ENCODE assay signal across 27 cellular contexts in genomic region chr16:2498531-2499253, GRCh38. TPM values are rescaled to one million over a fixed set of nuclear protein-coding genes. Genes with fewer than 3 reads are reported as not detected.
A peak's percentile ranks its signal among the peaks of the same experiment; 100 is the strongest.
DNase-seq lines count a peak whose midpoint lies in the region; ATAC-seq and TF ChIP-seq lines count a peak whose summit lies in the region.
"Had no signal": no experiment of that assay in that cellular context is flagged by ENCODE, and none has a peak within 500 bp of the region (broad histone marks: within the 10 kb centered on the region; RNA-seq: fewer than 3 reads in every experiment).

No MANE protein-coding gene starts in this region.

- no peaks in the 10 kb centered on the region for H3K27me3 Mint-ChIP-seq in MCF 10A (ENCODE audit: insufficient read depth, unreplicated experiment)
- no peaks in the 10 kb centered on the region for H3K27me3 Mint-ChIP-seq in activated T-cell treated with anti-CD3 and anti-CD28 coated beads, Interleukin-2, amount 50 U/mL, for 4 hours (ENCODE audit: low read depth)
- H3K27me3 Mint-ChIP-seq: activated CD4-positive, alpha-beta T cell treated with anti-CD3 and anti-CD28 coated beads, Interleukin-2, amount 10 ng/mL, durations not matched to agents 24 days and 14 days; dendritic cell treated with granulocyte-macrophage colony-stimulating factor and Interleukin-4, amounts not matched to agents 40 ng/mL and 50 ng/mL, for 4 days; stimulated activated naive CD8-positive, alpha-beta T cell treated with anti-CD3 and anti-CD28 coated beads, Interleukin-15, Interleukin-2, amounts not matched to agents 100 ng/mL and 50 ng/mL, for 24 hours had no signal

- H3K4me3 ChIP-seq in left lung = no peak overlapping the region
- H3K4me3 ChIP-seq in upper lobe of right lung = no peak overlapping the region
- H3K4me3 ChIP-seq: A549, HAP-1, smooth muscle cell had no signal

- BruUV-seq in MCF 10A (replicated peaks; lab: Mats Ljungman, UMichigan) = no TSS peak

- intact Hi-C loops in MCF 10A (cut with micrococcal nuclease) (no loop called here), left lung (cut with DNase I) (no loop called here), upper lobe of right lung (cut with DNase I) (loop anchor here (10.0 kb wide), 1 partner anchor 164 kb away; no protein-coding TSS in a partner anchor)

- POLR2A ChIA-PET in MCF 10A (lab: Yijun Ruan, JAX) = no interaction called here

- peaks cover 5% of the 10 kb centered on the region for H3K4me1 Mint-ChIP-seq in MCF 10A (ENCODE audit: insufficient read depth, unreplicated experiment)
- no peaks in the 10 kb centered on the region for H3K4me1 Mint-ChIP-seq in activated T-cell treated with anti-CD3 and anti-CD28 coated beads, Interleukin-2, amount 50 U/mL, for 4 hours (ENCODE audit: low read depth)
- H3K4me1 Mint-ChIP-seq: activated CD4-positive, alpha-beta T cell treated with anti-CD3 and anti-CD28 coated beads, Interleukin-2, amount 10 ng/mL, durations not matched to agents 24 days and 14 days had no signal

- no peak overlapping the region for H3K27ac Mint-ChIP-seq in MCF 10A (ENCODE audit: low read depth, unreplicated experiment)
- H3K27ac Mint-ChIP-seq: activated CD4-positive, alpha-beta T cell treated with anti-CD3 and anti-CD28 coated beads, Interleukin-2, amount 10 ng/mL, durations not matched to agents 24 days and 14 days; stimulated activated naive CD8-positive, alpha-beta T cell treated with anti-CD3 and anti-CD28 coated beads, Interleukin-15, Interleukin-2, amounts not matched to agents 100 ng/mL and 50 ng/mL, for 24 hours had no signal

- no peaks in the 10 kb centered on the region for H3K9me3 Mint-ChIP-seq in MCF 10A (ENCODE audit: unreplicated experiment)
- no peaks in the 10 kb centered on the region for H3K9me3 Mint-ChIP-seq in activated T-cell treated with anti-CD3 and anti-CD28 coated beads, Interleukin-2, amount 50 U/mL, for 4 hours
- H3K9me3 Mint-ChIP-seq: activated CD4-positive, alpha-beta T cell treated with anti-CD3 and anti-CD28 coated beads, Interleukin-2, amount 10 ng/mL, durations not matched to agents 24 days and 14 days; dendritic cell treated with granulocyte-macrophage colony-stimulating factor and Interleukin-4, amounts not matched to agents 40 ng/mL and 50 ng/mL, for 4 days; nephron; stimulated activated naive CD8-positive, alpha-beta T cell treated with anti-CD3 and anti-CD28 coated beads, Interleukin-15, Interleukin-2, amounts not matched to agents 100 ng/mL and 50 ng/mL, for 24 hours had no signal

- peaks cover 0 to 55% of the 10 kb centered on the region in 2 donors for H3K36me3 ChIP-seq in left lung
- H3K36me3 ChIP-seq in upper lobe of right lung = peaks cover 12% of the 10 kb centered on the region

- H3K4me3 Mint-ChIP-seq in MCF 10A (ENCODE audit: unreplicated experiment) = no peak overlapping the region
- H3K4me3 Mint-ChIP-seq in activated T-cell treated with anti-CD3 and anti-CD28 coated beads, Interleukin-2, amount 50 U/mL, for 4 hours = no peak overlapping the region
- H3K4me3 Mint-ChIP-seq: activated CD4-positive, alpha-beta T cell treated with anti-CD3 and anti-CD28 coated beads, Interleukin-2, amount 10 ng/mL, durations not matched to agents 24 days and 14 days; dendritic cell treated with granulocyte-macrophage colony-stimulating factor and Interleukin-4, amounts not matched to agents 40 ng/mL and 50 ng/mL, for 4 days; nephron; stimulated activated naive CD8-positive, alpha-beta T cell treated with anti-CD3 and anti-CD28 coated beads, Interleukin-15, Interleukin-2, amounts not matched to agents 100 ng/mL and 50 ng/mL, for 24 hours had no signal

- H3K9me3 ChIP-seq in left lung (no peaks in the 10 kb centered on the region), upper lobe of right lung (no peaks in the 10 kb centered on the region)
- H3K9me3 ChIP-seq: A549, BE2C, HAP-1 had no signal

- H3K36me3 Mint-ChIP-seq in MCF 10A (ENCODE audit: insufficient read depth, unreplicated experiment) = peaks cover 13% of the 10 kb centered on the region
- H3K36me3 Mint-ChIP-seq in activated T-cell treated with anti-CD3 and anti-CD28 coated beads, Interleukin-2, amount 50 U/mL, for 4 hours (ENCODE audit: insufficient read depth) = peaks cover 4% of the 10 kb centered on the region

- H3K27me3 ChIP-seq in left lung = no peaks in the 10 kb centered on the region
- no peaks in the 10 kb centered on the region for H3K27me3 ChIP-seq in upper lobe of right lung
- H3K27me3 ChIP-seq: BE2C had no signal

- CTCF ChIA-PET in MCF 10A (lab: Yijun Ruan, JAX) = interaction anchor here (0.6 to 1.8 kb wide), 2 partner anchors 69 to 75 kb away, joined by 3 to 4 read pairs; no protein-coding TSS in a partner anchor

- in situ Hi-C loops in T47D (cut with HindIII; ENCODE audit: low pct_unique_long_range_greater_than_20kb, low sequenced_read_pairs) = no loop called here

- ATAC-seq in left lung = peak; percentile 33
- peak; percentile 62 for ATAC-seq in upper lobe of right lung
- no peak for ATAC-seq in activated T-cell treated with anti-CD3 and anti-CD28 coated beads, Interleukin-2, amount 50 U/mL, for 4 hours
- ATAC-seq: A549 had no signal

- TF ChIP-seq CTCF in MCF 10A (IDR thresholded peaks at IDR 0.05; ENCODE audit: unreplicated experiment) = no peak
- TF ChIP-seq CTCF in left lung (IDR thresholded peaks at IDR 0.05) = no peak
- no peak for TF ChIP-seq CTCF in upper lobe of right lung (IDR thresholded peaks at IDR 0.05)

- DNase-seq in T47D (ENCODE audit: low read depth in 1 of 2, low spot score in 1 of 2) (peak; percentile 69 to 92), MCF 10A (ENCODE audit: unreplicated experiment) (no peak), epithelial cell of prostate (ENCODE audit: low read depth, low spot score) (peak; percentile 43), left lung (peak in 1 of 2 donors; percentile 85), upper lobe of right lung (peak; percentile 90), amygdala (lab: John Stamatoyannopoulos, UW) (no peak)
- DNase-seq in activated T-cell treated with anti-CD3 and anti-CD28 coated beads, Interleukin-2, amount 50 U/mL, for 4 hours = no peak
- no peak for DNase-seq in activated naive CD4-positive, alpha-beta T cell (lab: John Stamatoyannopoulos, UW)
- DNase-seq: activated CD4-positive, alpha-beta T cell treated with anti-CD3 and anti-CD28 coated beads, Interleukin-2, amount 10 ng/mL, durations not matched to agents 24 days and 14 days; BE2C; foreskin melanocyte; hypothalamus; midbrain; NCI-H2171; NCI-H748 treated with DMSO at 0.1 percent for 48 hours; OCI-M1; posterior cingulate gyrus; stimulated activated CD4-positive, alpha-beta T cell treated with anti-CD3 and anti-CD28 coated beads, Interleukin-2, amount 100 ng/mL, for 48 hours had no signal

- H3K27ac ChIP-seq in epithelial cell of prostate = no peak overlapping the region
- peak overlapping the region in 1 of 2 donors; percentile 37 for H3K27ac ChIP-seq in left lung
- H3K27ac ChIP-seq in upper lobe of right lung = no peak overlapping the region
- H3K27ac ChIP-seq: A549 had no signal

- H3K4me1 ChIP-seq in left lung (peaks cover 14 to 59% of the 10 kb centered on the region in 2 donors), upper lobe of right lung (peaks cover 38% of the 10 kb centered on the region)

RNA-seq across cellular contexts. Expression of gene ATP6V0C, which starts 15.1 kb away (rescaled TPM):
- 173 and 198 TPM in 2 replicates for total RNA-seq in MCF 10A (2022)
- total RNA-seq in left lung = 100 to 1,000 TPM; 296 to 333 TPM
- total RNA-seq in upper lobe of right lung = 298 TPM
- total RNA-seq in activated T-cell treated with anti-CD3 and anti-CD28 coated beads, Interleukin-2, amount 50 U/mL, for 4 hours = 100 to 1,000 TPM; 184 to 198 (median 188) TPM

RNA-seq across cellular contexts. Expression of gene AMDHD2, which starts 21.5 kb away (rescaled TPM):
- 15.8 and 26.5 TPM in 2 replicates for total RNA-seq in MCF 10A (2022)
- total RNA-seq in left lung = 10 to 100 TPM; 45.5 to 62.4 TPM
- 61.7 TPM for total RNA-seq in upper lobe of right lung
- 10 to 100 TPM; 32.0 to 35.3 (median 35.0) TPM for total RNA-seq in activated T-cell treated with anti-CD3 and anti-CD28 coated beads, Interleukin-2, amount 50 U/mL, for 4 hours

RNA-seq across cellular contexts. Expression of gene TBC1D24, which starts 23.8 kb away (rescaled TPM):
- total RNA-seq in MCF 10A (2022) = 7.6 and 8.1 TPM in 2 replicates
- 10 to 100 TPM; 37.1 to 41.4 TPM for total RNA-seq in left lung
- total RNA-seq in upper lobe of right lung = 43.7 TPM
- 10 to 100 TPM; 25.0 to 27.2 (median 26.3) TPM for total RNA-seq in activated T-cell treated with anti-CD3 and anti-CD28 coated beads, Interleukin-2, amount 50 U/mL, for 4 hours

RNA-seq across cellular contexts. Expression of gene NTN3, which starts 27.6 kb away (rescaled TPM):
- not detected in 2 replicates for total RNA-seq in MCF 10A (2022)
- total RNA-seq in left lung = 1 to 10 TPM in 1 of 2 donors, not detected in 1; 1.7 TPM
- total RNA-seq in upper lobe of right lung = not detected
- total RNA-seq in activated T-cell treated with anti-CD3 and anti-CD28 coated beads, Interleukin-2, amount 50 U/mL, for 4 hours = not detected
- total RNA-seq: activated CD4-positive, alpha-beta T cell treated with anti-CD3 and anti-CD28 coated beads, Interleukin-2, amount 10 ng/mL, durations not matched to agents 24 days and 14 days; T-helper 1 cell treated with Interleukin-12 subunit alpha and Interleukin-12 subunit beta and Interleukin-4 antibody, amounts not matched to agents 30 ng/mL and 1 ng/mL, for 36 hours had no signal

RNA-seq across cellular contexts. Expression of gene CEMP1, which starts 32.5 kb away (rescaled TPM):
- total RNA-seq in MCF 10A (2022) (not detected in 2 replicates), left lung (1 to 10 TPM in 1 of 2 donors, under 1 TPM in 1; 0.45 to 1.1 TPM), upper lobe of right lung (1.4 TPM)
- under 1 TPM; 0.16 to 0.60 (median 0.38) TPM for total RNA-seq in activated T-cell treated with anti-CD3 and anti-CD28 coated beads, Interleukin-2, amount 50 U/mL, for 4 hours
- total RNA-seq: activated CD4-positive, alpha-beta T cell treated with anti-CD3 and anti-CD28 coated beads, Interleukin-2, amount 10 ng/mL, durations not matched to agents 24 days and 14 days; endothelial cell of umbilical vein; smooth muscle cell; urinary bladder had no signal

Comparison
In these comparisons a context has a peak if more than half of its experiments do, and no peak if none do; other contexts are left out.
1. DNase-seq: peak in T47D (2 of 2), epithelial cell of prostate (single experiment) and upper lobe of right lung (single experiment); none in MCF 10A (single experiment), activated T-cell treated with anti-CD3 and anti-CD28 coated beads, Interleukin-2, amount 50 U/mL, for 4 hours (single experiment), activated naive CD4-positive, alpha-beta T cell (0 of 4) and amygdala (0 of 56).
2. ATAC-seq: peak in left lung (single experiment) and upper lobe of right lung (single experiment); none in activated T-cell treated with anti-CD3 and anti-CD28 coated beads, Interleukin-2, amount 50 U/mL, for 4 hours (0 of 2).